In the genomic region with DNA sequence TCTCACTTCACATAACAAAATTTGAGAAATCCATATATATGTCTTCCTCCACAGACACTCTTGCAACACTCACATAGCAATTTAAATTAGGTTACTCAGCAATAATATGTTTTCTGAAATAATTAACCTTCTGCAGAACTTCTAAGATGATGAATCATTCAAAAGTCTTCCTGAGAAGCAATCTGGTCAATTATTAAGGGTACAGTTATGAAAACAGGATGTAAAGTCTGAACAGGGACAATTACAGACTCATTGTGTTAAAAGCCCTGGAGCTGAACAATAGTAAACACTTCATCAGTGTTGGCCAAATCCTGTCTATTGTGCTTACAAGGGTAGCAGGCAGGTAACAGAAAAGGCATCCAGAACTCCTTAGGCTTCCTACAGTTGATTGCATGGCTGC, we compare ENCODE assay signal across 12 cellular contexts.
DNase-seq lines count a peak whose midpoint lies in the region; ATAC-seq and TF ChIP-seq lines count a peak whose summit lies in the region.
"Had no signal": no experiment of that assay in that cellular context is flagged by ENCODE, and none has a peak within 500 bp of the region (broad histone marks: within the 10 kb centered on the region; RNA-seq: fewer than 3 reads in every experiment).

No MANE protein-coding gene starts in this region.

- no peak overlapping the region for H3K4me3 Mint-ChIP-seq in Caco-2 (ENCODE audit: unreplicated experiment)
- H3K4me3 Mint-ChIP-seq: activated B cell treated with CpG ODN at 0.5 μM for 24 hours, brain had no signal

- no peaks in the 10 kb centered on the region for H3K9me3 ChIP-seq in lower lobe of right lung
- peaks cover 3% of the 10 kb centered on the region; the same call in 1 of the 2 replicates for H3K9me3 ChIP-seq in Caco-2

- no peak overlapping the region for H3K27ac ChIP-seq in lower lobe of right lung

- no peak overlapping the region for H3K27ac Mint-ChIP-seq in Caco-2 (ENCODE audit: unreplicated experiment)
- H3K27ac Mint-ChIP-seq: activated B cell treated with CpG ODN at 0.5 μM for 24 hours had no signal

- ATAC-seq in GM18867 (IDR thresholded peaks at IDR 0.05; ENCODE audit: unreplicated experiment) (peak; percentile 40), HG02759 (IDR thresholded peaks at IDR 0.05; ENCODE audit: unreplicated experiment) (peak; percentile 93), lower lobe of right lung (peak; percentile 54 to 82), omental fat pad (ENCODE audit: low FRiP score) (no peak)

- CTCF ChIA-PET in Caco-2 (lab: Charles Lee) = no interaction called here

- TF ChIP-seq CTCF in lower lobe of right lung (IDR thresholded peaks at IDR 0.05) (no peak), Caco-2 (IDR thresholded peaks at IDR 0.05; ENCODE audit: insufficient read depth in 1 of 2, low read depth in 1 of 2, low read length in 1 of 2, severe bottlenecking in 1 of 2, unreplicated experiment in 1 of 2) (no peak), omental fat pad (IDR thresholded peaks at IDR 0.05) (no peak)

- intact Hi-C loops in lower lobe of right lung (cut with DNase I) (no loop called here), Caco-2 (cut with micrococcal nuclease; ENCODE audit: unreplicated experiment) (no loop called here)

- BruUV-seq in Caco-2 (replicated peaks; lab: Mats Ljungman, UMichigan) = no TSS peak

- POLR2A ChIA-PET in Caco-2 (lab: Charles Lee) = no interaction called here

- H3K27me3 Mint-ChIP-seq in Caco-2 (ENCODE audit: insufficient read depth, unreplicated experiment) = peaks cover 2% of the 10 kb centered on the region
- H3K27me3 Mint-ChIP-seq: brain had no signal

- H3K27me3 ChIP-seq in lower lobe of right lung (ENCODE audit: low read depth) (no peaks in the 10 kb centered on the region), Caco-2 (replicated peaks; ENCODE audit: control insufficient read depth, insufficient read depth, low read length) (no peaks in the 10 kb centered on the region)

- H3K9me3 Mint-ChIP-seq in Caco-2 (ENCODE audit: unreplicated experiment) = no peaks in the 10 kb centered on the region
- H3K9me3 Mint-ChIP-seq: activated B cell treated with CpG ODN at 0.5 μM for 24 hours, brain had no signal

- H3K36me3 Mint-ChIP-seq in Caco-2 (ENCODE audit: insufficient read depth, unreplicated experiment) = no peaks in the 10 kb centered on the region
- H3K36me3 Mint-ChIP-seq: brain had no signal

- H3K4me1 Mint-ChIP-seq in Caco-2 (ENCODE audit: low read depth, unreplicated experiment) = peaks cover 5% of the 10 kb centered on the region
- H3K4me1 Mint-ChIP-seq: activated B cell treated with CpG ODN at 0.5 μM for 24 hours had no signal

- H3K4me3 ChIP-seq in lower lobe of right lung (no peak overlapping the region), Caco-2 (ENCODE audit: low read depth, low read length) (no peak overlapping the region)
- H3K4me3 ChIP-seq: skin epidermis had no signal

- DNase-seq in NCI-H748 (lab: John Stamatoyannopoulos, UW; ENCODE audit: unreplicated experiment) (peak; percentile 83), lower lobe of right lung (no peak), Caco-2 (no peak), DMS114 treated with DMSO at 0.1 percent for 48 hours (lab: John Stamatoyannopoulos, UW; ENCODE audit: unreplicated experiment) (no peak), Ammon's horn (ENCODE audit: low spot score) (no peak), omental fat pad (ENCODE audit: low spot score) (no peak)
- DNase-seq: activated B cell treated with CpG ODN at 0.5 μM for 24 hours, NCI-H526 treated with DMSO at 0.1 percent for 48 hours had no signal

- no peaks in the 10 kb centered on the region for H3K36me3 ChIP-seq in lower lobe of right lung
- no peaks in the 10 kb centered on the region for H3K36me3 ChIP-seq in Caco-2 (ENCODE audit: control insufficient read depth, insufficient read depth, low read length)

- peaks cover 5% of the 10 kb centered on the region for H3K4me1 ChIP-seq in lower lobe of right lung
- peaks cover 4% of the 10 kb centered on the region; the same call in 1 of the 2 replicates for H3K4me1 ChIP-seq in Caco-2
